23 cellular contexts compared by ENCODE assay signal in the genomic region with DNA sequence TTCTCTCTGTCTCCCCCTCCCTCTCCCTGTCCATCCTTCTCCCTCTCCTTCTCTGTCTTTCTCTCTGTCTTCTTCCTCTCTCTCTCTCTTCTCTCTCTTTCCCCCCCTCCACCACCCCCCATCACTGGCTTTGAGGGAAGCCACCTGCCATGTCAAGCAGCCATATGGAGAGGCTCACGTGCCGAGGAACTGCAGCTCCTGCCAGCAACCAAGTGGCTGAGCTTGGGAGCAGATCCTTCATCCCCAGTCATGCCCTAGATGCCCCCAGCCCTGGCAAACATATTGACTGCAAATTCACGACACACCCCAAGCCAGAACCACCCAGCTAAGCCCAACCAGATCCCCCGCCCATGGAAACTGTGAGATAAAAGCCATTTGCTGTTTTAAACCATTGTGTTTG. TPM values are rescaled to one million over a fixed set of nuclear protein-coding genes. Genes with fewer than 3 reads are reported as not detected.
DNase-seq lines count a peak whose midpoint lies in the region; ATAC-seq and TF ChIP-seq lines count a peak whose summit lies in the region.
"Had no signal": no experiment of that assay in that cellular context is flagged by ENCODE, and none has a peak within 500 bp of the region (broad histone marks: within the 10 kb centered on the region; RNA-seq: fewer than 3 reads in every experiment).

No MANE protein-coding gene starts in this region.

- no peak for ATAC-seq in GM19328 (IDR thresholded peaks at IDR 0.05; ENCODE audit: unreplicated experiment)
- ATAC-seq: activated naive CD8-positive, alpha-beta T cell treated with anti-CD3 and anti-CD28 coated beads, Interleukin-2, amount 50 U/mL, for 24 hours had no signal

- TF ChIP-seq CTCF in colonic mucosa (IDR thresholded peaks at IDR 0.05): no peak
- TF ChIP-seq CTCF in osteocyte (IDR thresholded peaks at IDR 0.05): no peak
- no peak for TF ChIP-seq CTCF in vagina (IDR thresholded peaks at IDR 0.05)

- no peaks in the 10 kb centered on the region for H3K36me3 ChIP-seq in colonic mucosa
- H3K36me3 ChIP-seq in vagina: no peaks in the 10 kb centered on the region
- H3K36me3 ChIP-seq: brain microvascular endothelial cell, left ventricle myocardium inferior had no signal

- H3K27ac Mint-ChIP-seq in osteocyte (ENCODE audit: unreplicated experiment): no peak overlapping the region
- H3K27ac Mint-ChIP-seq: activated naive CD8-positive, alpha-beta T cell treated with anti-CD3 and anti-CD28 coated beads, Interleukin-2, amount 50 U/mL, for 24 hours had no signal

- intact Hi-C loops in colonic mucosa (cut with DNase I): no loop called here
- intact Hi-C loops in vagina (cut with DNase I): no loop called here

- no peaks in the 10 kb centered on the region for H3K4me1 ChIP-seq in colonic mucosa
- H3K4me1 ChIP-seq in vagina: no peaks in the 10 kb centered on the region
- H3K4me1 ChIP-seq: left ventricle myocardium inferior had no signal

- H3K27ac ChIP-seq in colonic mucosa: no peak overlapping the region
- no peak overlapping the region for H3K27ac ChIP-seq in vagina
- H3K27ac ChIP-seq: brain microvascular endothelial cell, KMS-11, left ventricle myocardium inferior had no signal

- peak; percentile 28 for DNase-seq in activated CD8-positive, alpha-beta memory T cell treated with anti-CD3 and anti-CD28 coated beads, Interleukin-2, amount 50 U/mL, for 48 hours
- no peak for DNase-seq in activated CD8-positive, alpha-beta memory T cell treated with anti-CD3 and anti-CD28 coated beads for 24 hours
- peak; percentile 13 for DNase-seq in colonic mucosa
- DNase-seq in osteocyte (ENCODE audit: extremely low spot score, unreplicated experiment): peak; percentile 67
- DNase-seq in vagina (ENCODE audit: extremely low spot score in 2 of 2): peak; percentile 18 to 55
- DNase-seq in NOMO-1 (lab: John Stamatoyannopoulos, UW; ENCODE audit: unreplicated experiment in 2 of 2): no peak
- no peak for DNase-seq in DMS53 (lab: John Stamatoyannopoulos, UW)
- DNase-seq: activated CD4-positive, alpha-beta T cell treated with anti-CD3 and anti-CD28 coated beads for 4 hours; activated effector memory CD4-positive, alpha-beta T cell treated with Interleukin-2 at 50 U/mL for 16 hours; activated naive CD8-positive, alpha-beta T cell treated with anti-CD3 and anti-CD28 coated beads, Interleukin-2, amount 50 U/mL, for 24 hours; brain microvascular endothelial cell; cortex of kidney; GOT3; left ventricle myocardium inferior; NCI-H2081; NCI-H748 treated with DMSO at 0.1 percent for 48 hours; Right ventricle myocardium superior; stimulated activated CD4-positive, alpha-beta T cell treated with anti-CD3 and anti-CD28 coated beads, Interleukin-12 subunit alpha, Interleukin-12 subunit beta, amount 100 ng/mL, for 4 hours; T-helper 1 cell had no signal

- no peaks in the 10 kb centered on the region for H3K4me1 Mint-ChIP-seq in osteocyte (ENCODE audit: unreplicated experiment)
- H3K4me1 Mint-ChIP-seq: activated naive CD8-positive, alpha-beta T cell treated with anti-CD3 and anti-CD28 coated beads, Interleukin-2, amount 50 U/mL, for 24 hours had no signal

- H3K4me3 ChIP-seq in colonic mucosa: no peak overlapping the region
- no peak overlapping the region for H3K4me3 ChIP-seq in vagina
- H3K4me3 ChIP-seq: left ventricle myocardium inferior had no signal

- H3K9me3 ChIP-seq in colonic mucosa (no peaks in the 10 kb centered on the region), vagina (no peaks in the 10 kb centered on the region)

- H3K27me3 ChIP-seq in colonic mucosa (no peaks in the 10 kb centered on the region), vagina (no peaks in the 10 kb centered on the region)
- H3K27me3 ChIP-seq: brain microvascular endothelial cell had no signal

- H3K9me3 Mint-ChIP-seq in osteocyte (ENCODE audit: unreplicated experiment): peaks cover 4% of the 10 kb centered on the region

- H3K9ac ChIP-seq in colonic mucosa (ENCODE audit: low read depth in 2 of 2, low read length in 2 of 2): no peak overlapping the region
- H3K9ac ChIP-seq: KMS-11 had no signal

- no peaks in the 10 kb centered on the region for H3K36me3 Mint-ChIP-seq in osteocyte (ENCODE audit: unreplicated experiment)

- no peak overlapping the region for H3K4me3 Mint-ChIP-seq in osteocyte (ENCODE audit: unreplicated experiment)
- H3K4me3 Mint-ChIP-seq: activated naive CD8-positive, alpha-beta T cell treated with anti-CD3 and anti-CD28 coated beads, Interleukin-2, amount 50 U/mL, for 24 hours had no signal

- peaks cover 52% of the 10 kb centered on the region for H3K27me3 Mint-ChIP-seq in osteocyte (ENCODE audit: unreplicated experiment)

- TF ChIP-seq POLR2A in vagina (IDR thresholded peaks at IDR 0.05): no peak

RNA-seq across cellular contexts. Expression of a gene that starts 40.9 kb away (rescaled TPM):
- total RNA-seq in colonic mucosa (1 to 10 TPM in 1 of 2 donors, not detected in 1; 6.9 TPM), osteocyte (not detected in 2 replicates), vagina (3.7 TPM)
- total RNA-seq: left ventricle myocardium inferior, renal cortical epithelial cell, Right ventricle myocardium superior, subcutaneous adipose tissue had no signal

Comparison
In these comparisons a context has a peak if more than half of its experiments do, and no peak if none do; other contexts are left out.
1. DNase-seq: peak in activated CD8-positive, alpha-beta memory T cell treated with anti-CD3 and anti-CD28 coated beads, Interleukin-2, amount 50 U/mL, for 48 hours (single experiment), colonic mucosa (single experiment), osteocyte (single experiment) and vagina (2 of 2); none in activated CD8-positive, alpha-beta memory T cell treated with anti-CD3 and anti-CD28 coated beads for 24 hours (single experiment), NOMO-1 (0 of 2) and DMS53 (single experiment).